25 cellular contexts compared by ENCODE assay signal in the genomic region with DNA sequence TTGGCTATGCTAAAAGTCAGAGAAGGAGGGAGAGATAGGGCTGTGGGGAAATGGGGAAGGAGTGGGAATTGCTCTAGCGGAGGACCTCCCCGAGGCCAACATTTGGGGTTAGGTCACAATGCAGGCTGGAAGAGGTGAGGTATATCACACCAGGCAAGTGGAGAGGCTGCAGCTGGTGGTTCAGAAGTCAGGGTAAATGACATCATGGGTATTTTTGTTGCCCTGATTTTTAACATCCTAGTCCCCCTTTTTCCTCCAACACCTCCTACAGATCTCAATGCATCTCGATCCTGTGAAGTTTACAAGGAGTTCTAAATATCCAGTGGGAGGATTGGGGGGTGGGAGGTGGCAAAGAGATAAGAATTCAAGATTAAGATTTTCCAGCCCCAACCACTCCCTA. TPM values are rescaled to one million over a fixed set of nuclear protein-coding genes. Genes with fewer than 3 reads are reported as not detected.
DNase-seq lines count a peak whose midpoint lies in the region; ATAC-seq, FAIRE-seq and TF ChIP-seq lines count a peak whose summit lies in the region.
"Had no signal": no experiment of that assay in that cellular context is flagged by ENCODE, and none has a peak within 500 bp of the region (broad histone marks: within the 10 kb centered on the region; RNA-seq: fewer than 3 reads in every experiment).

No MANE protein-coding gene starts in this region.

- FAIRE-seq in H1 (lab: Jason Lieb, UNC): no peak
- FAIRE-seq: A204.1, D721Med, G401.6, GM12891, GM19239 had no signal

- no peak for TF ChIP-seq RAD21 in H1 (IDR thresholded peaks at IDR 0.05 in 1 of 2, conservative IDR thresholded peaks at IDR 0.05 in 1 of 2; ENCODE audit: low read depth in 2 of 2, low read length in 2 of 2)

- H3K9me3 Mint-ChIP-seq in GM23338: no peaks in the 10 kb centered on the region
- H3K9me3 Mint-ChIP-seq in CD8-positive, alpha-beta memory T cell: no peaks in the 10 kb centered on the region
- H3K9me3 Mint-ChIP-seq in naive thymus-derived CD4-positive, alpha-beta T cell: peaks cover 0 to 2% (median 0%) of the 10 kb centered on the region in 11 donors
- H3K9me3 Mint-ChIP-seq: CD14-positive monocyte; CD4-positive, alpha-beta memory T cell had no signal

- H3K4me3 ChIP-seq in GM23338 (no peak overlapping the region), H1 (ENCODE audit: extremely low read depth in 1 of 4, insufficient read depth in 2 of 4, low read depth in 3 of 4, low read length in 4 of 4) (no peak overlapping the region), mesendoderm (ENCODE audit: low read length) (no peak overlapping the region)
- H3K4me3 ChIP-seq in CD8-positive, alpha-beta memory T cell (ENCODE audit: low read length): no peak overlapping the region
- no peak overlapping the region for H3K4me3 ChIP-seq in naive thymus-derived CD4-positive, alpha-beta T cell (ENCODE audit: low read length)
- H3K4me3 ChIP-seq: BLaER1 had no signal

- H2AFZ ChIP-seq in GM23338: peak overlapping the region; percentile 84; the same call in 1 of the 2 replicates
- H2AFZ ChIP-seq in H1 (ENCODE audit: low read length): peak overlapping the region; percentile 14; the same call in 1 of the 2 replicates

- peaks cover 54% of the 10 kb centered on the region for H3K4me1 ChIP-seq in GM23338 (ENCODE audit: insufficient read depth)
- peaks cover 0 to 7% (median 0%) of the 10 kb centered on the region in 4 experiments; a peak in 2 of 7 replicates for H3K4me1 ChIP-seq in H1 (replicated peaks in 1 of 4; ENCODE audit: control insufficient read depth in 3 of 4, insufficient read depth in 4 of 4, low read length in 3 of 4)
- peaks cover 15% of the 10 kb centered on the region for H3K4me1 ChIP-seq in mesendoderm (ENCODE audit: control insufficient read depth, low read depth, low read length)
- H3K4me1 ChIP-seq in CD8-positive, alpha-beta memory T cell (ENCODE audit: insufficient read depth, low read length): no peaks in the 10 kb centered on the region
- H3K4me1 ChIP-seq in naive thymus-derived CD4-positive, alpha-beta T cell (ENCODE audit: control insufficient read depth in 2 of 2, insufficient read depth in 2 of 2, low read length in 2 of 2): no peaks in the 10 kb centered on the region
- H3K4me1 ChIP-seq: BE2C, BLaER1, Caco-2 had no signal

- H3K4me3 Mint-ChIP-seq in GM23338: no peak overlapping the region
- no peak overlapping the region for H3K4me3 Mint-ChIP-seq in CD8-positive, alpha-beta memory T cell
- no peak overlapping the region for H3K4me3 Mint-ChIP-seq in naive thymus-derived CD4-positive, alpha-beta T cell
- H3K4me3 Mint-ChIP-seq: CD14-positive monocyte; CD4-positive, alpha-beta memory T cell; CD4-positive, CD25-positive, alpha-beta regulatory T cell had no signal

- H3K23ac ChIP-seq in H1 (ENCODE audit: insufficient read length): no peak overlapping the region
- no peak overlapping the region for H3K23ac ChIP-seq in mesendoderm (ENCODE audit: low read length)

- H3K27me3 Mint-ChIP-seq in GM23338 (ENCODE audit: insufficient read depth, low read depth, poor library complexity): no peaks in the 10 kb centered on the region
- H3K27me3 Mint-ChIP-seq in CD8-positive, alpha-beta memory T cell: peaks cover 7 to 11% of the 10 kb centered on the region in 2 donors
- peaks cover 0 to 16% (median 6%) of the 10 kb centered on the region in 5 donors for H3K27me3 Mint-ChIP-seq in naive thymus-derived CD4-positive, alpha-beta T cell

- H4K5ac ChIP-seq in H1 (ENCODE audit: insufficient read length, low read depth, low read length): no peak overlapping the region
- H4K5ac ChIP-seq in mesendoderm (ENCODE audit: low read length): no peak overlapping the region

- 100% methylated on average over 3 of the region's 3 CpGs; no CpG with 5 or more reads in 1 of the 2 experiments for WGBS in H1 (ENCODE audit: extremely low coverage in 1 of 2, insufficient coverage in 1 of 2, insufficient read length in 1 of 2, insufficient replicate concordance in 2 of 2, low coverage in 1 of 2, low lambda C conversion rate in 2 of 2, missing lambda C conversion rate in 1 of 2), 2 experiments
- no CpG with 5 or more reads among the region's 3 CpGs for WGBS in mesendoderm (ENCODE audit: extremely low coverage, insufficient coverage, low lambda C conversion rate)

- intact Hi-C loops in naive thymus-derived CD4-positive, alpha-beta T cell (cut with micrococcal nuclease): no loop called here

- H3F3A ChIP-seq in GM23338 (replicated peaks; ENCODE audit: low read depth): no peaks in the 10 kb centered on the region

- H3K27me3 ChIP-seq in GM23338 (ENCODE audit: insufficient read depth): no peaks in the 10 kb centered on the region
- H3K27me3 ChIP-seq in H1 (replicated peaks in 1 of 4; ENCODE audit: control insufficient read depth in 3 of 4, extremely low read depth in 1 of 4, insufficient read depth in 3 of 4, low read length in 3 of 4): no peaks in the 10 kb centered on the region
- no peaks in the 10 kb centered on the region for H3K27me3 ChIP-seq in mesendoderm (ENCODE audit: insufficient read depth, low read length, poor library complexity)
- H3K27me3 ChIP-seq in CD8-positive, alpha-beta memory T cell (ENCODE audit: insufficient read depth, low read length, poor library complexity, severe bottlenecking): no peaks in the 10 kb centered on the region
- H3K27me3 ChIP-seq in naive thymus-derived CD4-positive, alpha-beta T cell (ENCODE audit: control insufficient read depth in 2 of 2, insufficient read depth in 2 of 2, low read length in 2 of 2): no peaks in the 10 kb centered on the region
- H3K27me3 ChIP-seq: BE2C, BLaER1 had no signal

- no peak overlapping the region for H3K9ac ChIP-seq in H1 (replicated peaks in 1 of 4; ENCODE audit: extremely low read depth in 1 of 4, low read depth in 3 of 4, low read length in 3 of 4)
- peak overlapping the region; percentile 31 for H3K9ac ChIP-seq in mesendoderm (ENCODE audit: low read length)
- H3K9ac ChIP-seq: BLaER1 had no signal

- no peaks in the 10 kb centered on the region for H3K9me3 ChIP-seq in H1 (ENCODE audit: insufficient read depth in 2 of 2, low read depth in 1 of 2, low read length in 1 of 2)
- no peaks in the 10 kb centered on the region for H3K9me3 ChIP-seq in CD8-positive, alpha-beta memory T cell (ENCODE audit: low read length)
- no peaks in the 10 kb centered on the region for H3K9me3 ChIP-seq in naive thymus-derived CD4-positive, alpha-beta T cell (ENCODE audit: control insufficient read depth in 2 of 3, low read length in 3 of 3)
- H3K9me3 ChIP-seq: BE2C, BLaER1, Caco-2 had no signal

- no peaks in the 10 kb centered on the region for H3K36me3 Mint-ChIP-seq in GM23338 (ENCODE audit: low read depth)
- H3K36me3 Mint-ChIP-seq in CD8-positive, alpha-beta memory T cell: no peaks in the 10 kb centered on the region
- no peaks in the 10 kb centered on the region for H3K36me3 Mint-ChIP-seq in naive thymus-derived CD4-positive, alpha-beta T cell
- H3K36me3 Mint-ChIP-seq: CD14-positive monocyte; CD4-positive, alpha-beta memory T cell; CD4-positive, CD25-positive, alpha-beta regulatory T cell had no signal

- H3K79me1 ChIP-seq in H1 (ENCODE audit: low read depth, low read length) (no peaks in the 10 kb centered on the region), mesendoderm (ENCODE audit: low read length) (no peaks in the 10 kb centered on the region)

- H3K56ac ChIP-seq in H1 (replicated peaks; ENCODE audit: insufficient read length, low read depth, low read length) (no peak overlapping the region), mesendoderm (ENCODE audit: low read length) (peak overlapping the region; percentile 54)

- no peaks in the 10 kb centered on the region for H4K20me1 ChIP-seq in GM23338 (replicated peaks; ENCODE audit: insufficient read depth)
- no peaks in the 10 kb centered on the region for H4K20me1 ChIP-seq in H1 (replicated peaks in 1 of 2; ENCODE audit: control insufficient read depth in 1 of 2, insufficient read depth in 2 of 2, low read length in 2 of 2)
- H4K20me1 ChIP-seq: BLaER1 had no signal

- TF ChIP-seq EP300 in H1 (IDR thresholded peaks at IDR 0.05; ENCODE audit: borderline replicate concordance in 1 of 2, low read depth in 2 of 2, low read length in 2 of 2): no peak

- H3K36me3 ChIP-seq in GM23338 (ENCODE audit: insufficient read depth) (no peaks in the 10 kb centered on the region), H1 (ENCODE audit: control insufficient read depth in 2 of 4, insufficient read depth in 4 of 4, low read length in 3 of 4) (no peaks in the 10 kb centered on the region), mesendoderm (ENCODE audit: control insufficient read depth, insufficient read depth, low read length) (no peaks in the 10 kb centered on the region)
- H3K36me3 ChIP-seq in CD8-positive, alpha-beta memory T cell (ENCODE audit: insufficient read depth, low read length): no peaks in the 10 kb centered on the region
- no peaks in the 10 kb centered on the region for H3K36me3 ChIP-seq in naive thymus-derived CD4-positive, alpha-beta T cell (ENCODE audit: control insufficient read depth in 2 of 3, insufficient read depth in 3 of 3, low read length in 3 of 3)
- H3K36me3 ChIP-seq: BLaER1 had no signal

- H3K18ac ChIP-seq in H1 (ENCODE audit: extremely low read depth, low read length) (no peak overlapping the region), mesendoderm (ENCODE audit: low read length) (no peak overlapping the region)

- no peak overlapping the region for H3K27ac Mint-ChIP-seq in GM23338
- H3K27ac Mint-ChIP-seq in CD8-positive, alpha-beta memory T cell: no peak overlapping the region
- H3K27ac Mint-ChIP-seq in naive thymus-derived CD4-positive, alpha-beta T cell: no peak overlapping the region
- H3K27ac Mint-ChIP-seq: CD14-positive monocyte; CD4-positive, alpha-beta memory T cell; CD4-positive, CD25-positive, alpha-beta regulatory T cell had no signal

- H3K9me2 ChIP-seq in GM23338 (ENCODE audit: insufficient read depth): 0 out of 2 replicates have a peak, but pooled peaks cover 4% of the 10 kb centered on the region

- POLR2A ChIA-PET in H1 (lab: Charles Lee; ENCODE audit: partially characterized antibody): no interaction called here
- POLR2A ChIA-PET in CD8-positive, alpha-beta memory T cell (lab: Charles Lee): no interaction called here
- POLR2A ChIA-PET in naive thymus-derived CD4-positive, alpha-beta T cell (lab: Charles Lee): no interaction called here

- H4K8ac ChIP-seq in H1 (ENCODE audit: extremely low read depth, insufficient read depth, low read length) (no peak overlapping the region), mesendoderm (ENCODE audit: low read depth, low read length) (no peak overlapping the region)

- peaks cover 47% of the 10 kb centered on the region for H3K4me1 Mint-ChIP-seq in GM23338
- H3K4me1 Mint-ChIP-seq in CD8-positive, alpha-beta memory T cell: no peaks in the 10 kb centered on the region
- H3K4me1 Mint-ChIP-seq in naive thymus-derived CD4-positive, alpha-beta T cell: no peaks in the 10 kb centered on the region
- H3K4me1 Mint-ChIP-seq: CD14-positive monocyte; CD4-positive, alpha-beta memory T cell; CD4-positive, CD25-positive, alpha-beta regulatory T cell had no signal

- H3K79me2 ChIP-seq in GM23338 (replicated peaks; ENCODE audit: insufficient read depth): no peaks in the 10 kb centered on the region
- no peaks in the 10 kb centered on the region for H3K79me2 ChIP-seq in H1 (ENCODE audit: control insufficient read depth in 1 of 2, insufficient read depth in 2 of 2, low read length in 2 of 2)
- no peaks in the 10 kb centered on the region for H3K79me2 ChIP-seq in mesendoderm (ENCODE audit: control insufficient read depth, insufficient read depth, low read length)

- DNase-seq in GM23338 (ENCODE audit: low spot score) (no peak), H1 (ENCODE audit: low read depth in 1 of 2, low spot score in 2 of 2) (no peak), mesendoderm (peak; percentile 91), NCI-H774 (lab: John Stamatoyannopoulos, UW) (no peak)
- no peak for DNase-seq in CD8-positive, alpha-beta memory T cell
- no peak for DNase-seq in naive thymus-derived CD4-positive, alpha-beta T cell
- DNase-seq: 8988T; ACHN; BE2C; C1 segment of cervical spinal cord; Caco-2; Calu3; CD4-positive, alpha-beta memory T cell; CD4-positive, CD25-positive, alpha-beta regulatory T cell; DMS79 treated with DMSO at 0.1 percent for 48 hours; GF-D8 had no signal

- no peak overlapping the region for H2BK20ac ChIP-seq in H1 (ENCODE audit: low read length)

- no peak for TF ChIP-seq POLR2A in H1 (IDR thresholded peaks at IDR 0.05; ENCODE audit: control extremely low read depth in 1 of 2, low read depth in 2 of 2, low read length in 2 of 2)

- no peak overlapping the region for H4K91ac ChIP-seq in H1 (replicated peaks; ENCODE audit: insufficient read length, low read length)

- no peak for ATAC-seq in GM23338
- no peak for ATAC-seq in naive thymus-derived CD4-positive, alpha-beta T cell

- H3K27ac ChIP-seq in GM23338 (ENCODE audit: low read depth) (no peak overlapping the region), H1 (ENCODE audit: low read depth, low read length) (no peak overlapping the region), mesendoderm (ENCODE audit: low read depth, low read length) (peak overlapping the region; percentile 72)
- H3K27ac ChIP-seq in CD8-positive, alpha-beta memory T cell (ENCODE audit: low read depth, low read length): no peak overlapping the region
- H3K27ac ChIP-seq in naive thymus-derived CD4-positive, alpha-beta T cell (ENCODE audit: low read depth, low read length): no peak overlapping the region
- H3K27ac ChIP-seq: BLaER1 had no signal

- H3K4ac ChIP-seq in H1 (replicated peaks; ENCODE audit: insufficient read length, low read depth, low read length) (no peak overlapping the region), mesendoderm (ENCODE audit: low read depth, low read length) (no peak overlapping the region)

- H2BK15ac ChIP-seq in H1 (ENCODE audit: low read length) (no peak overlapping the region), mesendoderm (replicated peaks; ENCODE audit: low read depth) (no peak overlapping the region)

- TF ChIP-seq CTCF in GM23338 (conservative IDR thresholded peaks at IDR 0.05; ENCODE audit: low read depth in 2 of 2): no peak
- no peak for TF ChIP-seq CTCF in H1 (IDR thresholded peaks at IDR 0.05; ENCODE audit: control extremely low read depth in 1 of 3, insufficient read depth in 1 of 3, low read depth in 1 of 3, low read length in 3 of 3)

- no peaks in the 10 kb centered on the region for H3K23me2 ChIP-seq in H1 (ENCODE audit: low read depth, low read length)

- H2AK5ac ChIP-seq in H1 (ENCODE audit: low read depth, low read length): no peak overlapping the region
- peak overlapping the region; percentile 88 for H2AK5ac ChIP-seq in mesendoderm (ENCODE audit: low read length)

- H3K4me2 ChIP-seq in GM23338: no peak overlapping the region
- no peak overlapping the region for H3K4me2 ChIP-seq in H1 (ENCODE audit: insufficient read depth in 1 of 2, low read depth in 2 of 2, low read length in 2 of 2)
- H3K4me2 ChIP-seq in mesendoderm (ENCODE audit: low read length): no peak overlapping the region
- H3K4me2 ChIP-seq: BLaER1 had no signal

- no peak overlapping the region for H2BK5ac ChIP-seq in H1 (ENCODE audit: low read depth, low read length)
- peak overlapping the region; percentile 91 for H2BK5ac ChIP-seq in mesendoderm (ENCODE audit: low read length)

- H3K14ac ChIP-seq in H1 (ENCODE audit: insufficient read length): no peak overlapping the region

- H2BK12ac ChIP-seq in H1 (ENCODE audit: low read depth, low read length): no peak overlapping the region

- H2BK120ac ChIP-seq in H1 (replicated peaks; ENCODE audit: low read depth, low read length) (no peak overlapping the region), mesendoderm (ENCODE audit: low read depth, low read length) (no peak overlapping the region)

- CTCF ChIA-PET in H1 (lab: Charles Lee; ENCODE audit: partially characterized antibody): no interaction called here
- CTCF ChIA-PET in CD8-positive, alpha-beta memory T cell (lab: Charles Lee): no interaction called here
- CTCF ChIA-PET in naive thymus-derived CD4-positive, alpha-beta T cell (lab: Charles Lee): no interaction called here

RNA-seq across cellular contexts. Expression of a gene that starts 38.7 kb away (rescaled TPM):
- 1.4 and 2.6 TPM in 2 replicates for total RNA-seq in GM23338 (2014; rRNA removed; shearing (Covaris generic))
- 1.7 and 1.9 TPM in 2 replicates for polyA plus RNA-seq in GM23338 (2016; fragmentation: Nextera tagmentation; extraction: Ambion mirVana)
- 0.89 and 1.2 TPM in 2 replicates for total RNA-seq in H1 (2021; fragmentation: NEBNext Ultra II Directional; extraction: Animal tissue kit (Norgen Biotek cat#: 25700))
- polyA plus RNA-seq in H1 (2011; rRNA removed): 0.21 and 0.27 TPM in 2 replicates
- 0.27 TPM for polyA plus RNA-seq in H1 (2011; cell fraction: cytosol; rRNA removed)
- polyA plus RNA-seq in H1 (2011; cell fraction: nucleus; rRNA removed): 0.70 TPM
- polyA plus RNA-seq in H1 (2012, experiment 1 of 2): 0.13 to 0.32 TPM in 2 of 4 replicates, not detected in the others
- polyA plus RNA-seq in H1 (2012, experiment 2 of 2): not detected
- 1.8 TPM for polyA plus RNA-seq in H1 (2013, experiment 1 of 2)
- 1.8 TPM for polyA plus RNA-seq in H1 (2013, experiment 2 of 2)
- polyA minus RNA-seq in H1 (2011; rRNA and poly(A)+ RNA removed): 0.22 and 0.51 TPM in 2 replicates
- polyA minus RNA-seq in H1 (2011; cell fraction: cytosol; rRNA and poly(A)+ RNA removed): not detected
- polyA minus RNA-seq in H1 (2011; cell fraction: nucleus; rRNA and poly(A)+ RNA removed): 0.50 TPM
- 1.8 TPM for polyA plus RNA-seq in mesendoderm (2013, experiment 1 of 2)
- 2.0 TPM for polyA plus RNA-seq in mesendoderm (2013, experiment 2 of 2)
- not detected for total RNA-seq in CD8-positive, alpha-beta memory T cell
- polyA plus RNA-seq in CD8-positive, alpha-beta memory T cell: 0.10 TPM
- under 1 TPM in 1 of 5 experiments, not detected in 4; 0.76 TPM for total RNA-seq in naive thymus-derived CD4-positive, alpha-beta T cell
- not detected for polyA plus RNA-seq in naive thymus-derived CD4-positive, alpha-beta T cell
- total RNA-seq: A673; Caco-2; Calu3; CD4-positive, alpha-beta memory T cell; CD4-positive, CD25-positive, alpha-beta regulatory T cell had no signal
- polyA plus RNA-seq: AG04450; CD14-positive monocyte; CD4-positive, alpha-beta memory T cell; CD4-positive, CD25-positive, alpha-beta regulatory T cell had no signal
